In genomic region chr20:36396847-36397246, GRCh38 we compare ENCODE assay signal across 26 cellular contexts.
"Had no signal": no experiment of that assay in that cellular context is flagged by ENCODE, and none has a peak within 500 bp of the region (broad histone marks: within the 10 kb centered on the region; RNA-seq: fewer than 3 reads in every experiment).

No MANE protein-coding gene starts in this region.

- ATAC-seq: effector memory CD8-positive, alpha-beta T cell; esophagus mucosa; foreskin keratinocyte; gastroesophageal sphincter; left colon; left lobe of liver; lower lobe of right lung; mucosa of descending colon had no signal

- H3K4me3 ChIP-seq: colonic mucosa, esophagus squamous epithelium, gastroesophageal sphincter, heart left ventricle, hepatocyte, left ventricle myocardium inferior, lower lobe of right lung, mucosa of descending colon had no signal

- H3K4me1 ChIP-seq: colonic mucosa, foreskin keratinocyte, gastroesophageal sphincter, left ventricle myocardium inferior, lower lobe of right lung had no signal

- H2AFZ ChIP-seq: hepatocyte had no signal

- H3K27ac ChIP-seq: colonic mucosa, epithelial cell of prostate, esophagus squamous epithelium, foreskin keratinocyte, gastroesophageal sphincter, heart left ventricle, hepatocyte, left ventricle myocardium inferior, lower lobe of right lung had no signal

- H3K36me3 ChIP-seq: colonic mucosa, esophagus squamous epithelium, gastroesophageal sphincter, heart left ventricle, left ventricle myocardium inferior, lower lobe of right lung had no signal

- FAIRE-seq: endometrium, frontal cortex, kidney had no signal

- DNase-seq: colonic mucosa; cortex of kidney; effector CD8-positive, alpha-beta T cell; effector memory CD8-positive, alpha-beta T cell; endodermal cell; esophagus squamous epithelium; foreskin keratinocyte; heart left ventricle; hypothalamus; immature natural killer cell; islet precursor cell; kidney; kidney glomerular epithelial cell; left colon; left ventricle myocardium inferior; lower lobe of right lung; mesenchymal stem cell; mucosa of descending colon; naive B cell had no signal

- H3K9me3 ChIP-seq: colonic mucosa, esophagus squamous epithelium, gastroesophageal sphincter, heart left ventricle, left ventricle myocardium inferior, lower lobe of right lung, mucosa of descending colon had no signal

- H3K4me2 ChIP-seq: hepatocyte had no signal

- H3K27me3 ChIP-seq: colonic mucosa had no signal

- H3K79me2 ChIP-seq: hepatocyte had no signal
